8 cellular contexts compared by ENCODE assay signal in the genomic region with DNA sequence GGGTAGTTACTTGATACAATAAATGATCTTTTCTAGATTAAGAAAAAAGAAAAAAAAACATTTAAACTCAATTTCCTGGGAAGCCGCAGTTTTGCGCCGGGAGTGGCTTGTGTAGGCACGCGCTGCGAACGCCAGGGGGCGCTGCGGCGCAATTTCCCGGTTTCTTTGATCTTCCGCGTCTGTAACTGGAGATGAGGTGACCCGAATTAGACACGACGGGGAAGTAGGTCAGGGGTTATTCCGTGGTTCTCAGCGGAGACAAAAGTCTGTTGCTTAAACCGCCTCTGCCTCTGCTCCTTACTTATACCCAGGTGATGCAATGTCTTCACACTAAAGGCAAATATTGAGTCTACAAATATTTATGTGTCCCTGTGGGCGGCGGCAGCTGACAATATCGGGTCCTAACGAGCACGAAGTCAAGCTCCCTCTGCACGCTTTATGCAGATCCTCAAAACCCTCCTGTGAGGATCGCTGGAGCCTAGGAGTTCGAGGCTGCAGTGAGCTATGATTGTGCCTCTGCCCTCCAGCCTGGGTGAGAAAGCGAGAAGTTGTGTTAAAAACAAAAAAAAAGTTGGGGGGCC. TPM values are rescaled to one million over a fixed set of nuclear protein-coding genes. Genes with fewer than 3 reads are reported as not detected.
DNase-seq lines count a peak whose midpoint lies in the region; ATAC-seq and TF ChIP-seq lines count a peak whose summit lies in the region.

No MANE protein-coding gene starts in this region.

- H3K36me3 ChIP-seq in MG63 (no peaks in the 10 kb centered on the region), SJCRH30 (no peaks in the 10 kb centered on the region), neuronal stem cell (replicated peaks in 1 of 2; ENCODE audit: control insufficient read depth in 2 of 2, insufficient read depth in 2 of 2, low read length in 2 of 2) (no peaks in the 10 kb centered on the region), subcutaneous abdominal adipose tissue (ENCODE audit: control insufficient read depth in 5 of 5, insufficient read depth in 5 of 5, low read length in 5 of 5) (no peaks in the 10 kb centered on the region)

- no peak overlapping the region for H2BK120ac ChIP-seq in neuronal stem cell (ENCODE audit: low read depth, low read length)

- no peak overlapping the region for H3K4ac ChIP-seq in neuronal stem cell (ENCODE audit: low read length)

- H4K8ac ChIP-seq in neuronal stem cell (ENCODE audit: low read depth, low read length), result no peak overlapping the region

- H2BK5ac ChIP-seq in neuronal stem cell (ENCODE audit: low read length), result no peak overlapping the region

- H2AFZ ChIP-seq in neuronal stem cell (ENCODE audit: low read length), result peak overlapping the region; percentile 51

- peak overlapping the region; percentile 78 for H3K18ac ChIP-seq in neuronal stem cell (ENCODE audit: low read length)

- in situ Hi-C loops in G401 (cut with HindIII; ENCODE audit: low sequenced_read_pairs), result no loop called here

- no peak overlapping the region for H3K23ac ChIP-seq in neuronal stem cell (ENCODE audit: low read depth, low read length, poor library complexity)

- H2BK12ac ChIP-seq in neuronal stem cell (ENCODE audit: low read length), result no peak overlapping the region

- no peak overlapping the region for H4K91ac ChIP-seq in neuronal stem cell (ENCODE audit: low read depth, low read length, poor library complexity)

- DNase-seq in G401 (ENCODE audit: low spot score) (peak; percentile 79), MG63 (peak; percentile 74), SJCRH30 (peak; percentile 70 to 85), activated gamma-delta T cell treated with Interleukin-2 at 50 U/mL for 16 hours (peak; percentile 89), foreskin fibroblast (peak; percentile 86 to 93), neuronal stem cell (ENCODE audit: low spot score) (peak; percentile 92)

- H3K27me3 ChIP-seq in MG63 (peaks cover 21% of the 10 kb centered on the region), SJCRH30 (peaks cover 3% of the 10 kb centered on the region; the same call in 1 of the 2 replicates), neuronal stem cell (ENCODE audit: control insufficient read depth in 3 of 3, insufficient read depth in 3 of 3, low read depth in 1 of 3, low read length in 3 of 3) (peaks cover 0 to 16% (median 5%) of the 10 kb centered on the region in 3 experiments), subcutaneous abdominal adipose tissue (ENCODE audit: control insufficient read depth in 5 of 5, insufficient read depth in 4 of 5, low read length in 5 of 5) (peaks cover 0 to 7% (median 0%) of the 10 kb centered on the region in 5 donors)

- TF ChIP-seq CTCF in foreskin fibroblast (IDR thresholded peaks at IDR 0.05; ENCODE audit: low read depth, low read length), result peak; percentile 97

- peak overlapping the region; percentile 21 for H3K4me3 ChIP-seq in MG63
- no peak overlapping the region for H3K4me3 ChIP-seq in SJCRH30
- peak overlapping the region; percentile 4 to 43 for H3K4me3 ChIP-seq in foreskin fibroblast (ENCODE audit: low read depth in 1 of 2, low read length in 2 of 2)
- peak overlapping the region in 1 of 2 donors; percentile 61 for H3K4me3 ChIP-seq in neuronal stem cell (ENCODE audit: low read length in 2 of 2)
- H3K4me3 ChIP-seq in subcutaneous abdominal adipose tissue (ENCODE audit: low read depth in 1 of 5, low read length in 5 of 5), result peak overlapping the region in 3 of 5 donors; percentile 15 to 58 (median 53)

- peak overlapping the region; percentile 60 for H3K4me2 ChIP-seq in neuronal stem cell (ENCODE audit: insufficient read depth, low read length, poor library complexity, severe bottlenecking)

- ATAC-seq in GM19023 (IDR thresholded peaks at IDR 0.05; ENCODE audit: unreplicated experiment), result no peak

- H2BK15ac ChIP-seq in neuronal stem cell (ENCODE audit: low read length), result no peak overlapping the region

- no peak overlapping the region for H2AK5ac ChIP-seq in neuronal stem cell (ENCODE audit: low read depth, low read length)

- H3K9me3 ChIP-seq in MG63, result no peaks in the 10 kb centered on the region
- no peaks in the 10 kb centered on the region for H3K9me3 ChIP-seq in SJCRH30 (replicated peaks)
- no peaks in the 10 kb centered on the region for H3K9me3 ChIP-seq in neuronal stem cell (replicated peaks in 1 of 2; ENCODE audit: control insufficient read depth in 2 of 2, insufficient read depth in 1 of 2, low read depth in 1 of 2, low read length in 2 of 2)
- H3K9me3 ChIP-seq in subcutaneous abdominal adipose tissue (ENCODE audit: control insufficient read depth in 5 of 5, low read length in 5 of 5), result no peaks in the 10 kb centered on the region

- H3K14ac ChIP-seq in neuronal stem cell (ENCODE audit: low read length), result no peak overlapping the region

- no peak overlapping the region for H3K9ac ChIP-seq in neuronal stem cell (ENCODE audit: low read depth, low read length, poor library complexity)
- H3K9ac ChIP-seq in subcutaneous abdominal adipose tissue (ENCODE audit: low read length in 5 of 5), result no peak overlapping the region

- no CpG with 5 or more reads among the region's 28 CpGs for WGBS in neuronal stem cell (ENCODE audit: extremely low coverage in 2 of 2, insufficient read length in 2 of 2, insufficient replicate concordance in 1 of 2), 2 donors

- no peak overlapping the region for H3K27ac ChIP-seq in SJCRH30
- H3K27ac ChIP-seq in neuronal stem cell (replicated peaks; ENCODE audit: low read length), result peak overlapping the region; percentile 64
- H3K27ac ChIP-seq in subcutaneous abdominal adipose tissue (ENCODE audit: low read depth, low read length), result no peak overlapping the region

- no peaks in the 10 kb centered on the region for H3K79me1 ChIP-seq in neuronal stem cell (ENCODE audit: low read depth, low read length)

- H3K4me1 ChIP-seq in SJCRH30, result peaks cover 4% of the 10 kb centered on the region; the same call in 1 of the 2 replicates
- H3K4me1 ChIP-seq in neuronal stem cell (ENCODE audit: control insufficient read depth in 2 of 2, insufficient read depth in 1 of 2, low read depth in 1 of 2, low read length in 2 of 2), result peaks cover 2 to 3% of the 10 kb centered on the region in 2 donors
- H3K4me1 ChIP-seq in subcutaneous abdominal adipose tissue (ENCODE audit: control insufficient read depth in 5 of 5, insufficient read depth in 5 of 5, low read length in 5 of 5), result peaks cover 3 to 6% (median 4%) of the 10 kb centered on the region in 5 donors

RNA-seq across cellular contexts. Expression of a gene that starts 15.2 kb away (rescaled TPM):
- 0.20 TPM in 1 of 2 replicates, not detected in the other for total RNA-seq in G401 (2014; rRNA removed; shearing (Covaris generic))
- 3.5 TPM in 1 of 2 replicates, not detected in the other for total RNA-seq in MG63 (2014; rRNA removed; shearing (Covaris generic); ENCODE audit: low replicate concordance)
- total RNA-seq in SJCRH30 (2014; rRNA removed; shearing (Covaris generic)), result 0.15 TPM in 1 of 2 replicates, not detected in the other
- 15.8 TPM for polyA plus RNA-seq in neuronal stem cell (2013, experiment 1 of 2)
- 14.9 TPM for polyA plus RNA-seq in neuronal stem cell (2013, experiment 2 of 2)

RNA-seq across cellular contexts. Expression of a gene that starts 16.7 kb away (rescaled TPM):
- total RNA-seq in G401 (2014; rRNA removed; shearing (Covaris generic)), result not detected in 2 replicates
- total RNA-seq in MG63 (2014; rRNA removed; shearing (Covaris generic); ENCODE audit: low replicate concordance), result not detected in 2 replicates
- total RNA-seq in SJCRH30 (2014; rRNA removed; shearing (Covaris generic)), result not detected in 2 replicates
- polyA plus RNA-seq in neuronal stem cell (2013, experiment 1 of 2), result not detected
- polyA plus RNA-seq in neuronal stem cell (2013, experiment 2 of 2), result not detected

RNA-seq across cellular contexts. Expression of a gene that starts 18.6 kb away (rescaled TPM):
- total RNA-seq in G401 (2014; rRNA removed; shearing (Covaris generic)), result not detected in 2 replicates
- not detected in 2 replicates for total RNA-seq in MG63 (2014; rRNA removed; shearing (Covaris generic); ENCODE audit: low replicate concordance)
- not detected in 2 replicates for total RNA-seq in SJCRH30 (2014; rRNA removed; shearing (Covaris generic))
- not detected for polyA plus RNA-seq in neuronal stem cell (2013, experiment 1 of 2)
- not detected for polyA plus RNA-seq in neuronal stem cell (2013, experiment 2 of 2)

RNA-seq across cellular contexts. Expression of a gene that starts 22.6 kb away (rescaled TPM):
- total RNA-seq in G401 (2014; rRNA removed; shearing (Covaris generic)), result 31.2 and 80.2 TPM in 2 replicates
- 0.39 and 69.0 TPM in 2 replicates for total RNA-seq in MG63 (2014; rRNA removed; shearing (Covaris generic); ENCODE audit: low replicate concordance)
- total RNA-seq in SJCRH30 (2014; rRNA removed; shearing (Covaris generic)), result 51.0 and 62.1 TPM in 2 replicates
- polyA plus RNA-seq in neuronal stem cell (2013, experiment 1 of 2), result 591 TPM
- 612 TPM for polyA plus RNA-seq in neuronal stem cell (2013, experiment 2 of 2)

RNA-seq across cellular contexts. Expression of a gene that starts 22.8 kb away (rescaled TPM):
- total RNA-seq in G401 (2014; rRNA removed; shearing (Covaris generic)), result 68.4 and 87.3 TPM in 2 replicates
- 71.0 and 115 TPM in 2 replicates for total RNA-seq in MG63 (2014; rRNA removed; shearing (Covaris generic); ENCODE audit: low replicate concordance)
- 29.5 and 33.0 TPM in 2 replicates for total RNA-seq in SJCRH30 (2014; rRNA removed; shearing (Covaris generic))
- 25.9 TPM for polyA plus RNA-seq in neuronal stem cell (2013, experiment 1 of 2)
- polyA plus RNA-seq in neuronal stem cell (2013, experiment 2 of 2), result 24.7 TPM
